Comparison of ENCODE assay signal across 8 cellular contexts in the genomic region with DNA sequence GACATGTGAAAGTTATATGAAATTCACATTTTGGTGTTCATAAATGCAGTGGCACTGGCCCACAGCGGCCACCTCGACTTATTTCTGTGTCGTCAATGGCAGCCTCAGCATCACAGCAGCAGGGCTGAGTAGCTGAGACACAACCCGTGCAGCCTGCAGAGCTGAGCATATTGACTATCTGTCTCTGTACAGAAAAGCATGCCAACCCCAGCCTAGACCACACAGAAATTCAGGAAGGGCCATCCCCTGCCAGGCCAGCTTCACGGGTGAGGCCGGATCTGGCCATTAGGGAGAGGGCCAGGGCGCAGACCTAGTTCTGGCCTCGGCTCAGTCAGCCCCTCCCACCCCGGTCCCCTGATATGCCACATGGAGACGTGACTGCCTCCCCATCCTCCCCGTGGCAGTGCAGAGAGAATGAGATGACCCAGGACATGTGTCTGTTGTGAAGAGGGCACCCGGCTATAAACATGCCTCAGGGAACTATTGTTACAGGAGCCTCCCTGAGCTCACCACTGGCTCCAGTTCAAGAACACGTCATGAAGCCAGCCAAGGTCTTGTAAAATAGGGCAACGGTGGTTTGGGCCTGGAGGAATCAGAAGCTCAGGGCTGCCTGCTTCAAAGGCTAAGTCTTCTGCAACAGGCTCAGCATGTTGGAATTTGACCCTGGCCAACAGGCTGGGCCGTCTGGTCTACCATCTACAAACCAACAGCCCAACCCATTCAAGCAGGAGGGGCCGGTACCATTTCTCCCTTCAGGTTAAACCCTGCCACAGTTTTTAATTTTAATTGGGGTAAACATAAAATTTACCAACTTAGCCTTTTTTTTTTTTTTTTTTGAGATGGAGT. TPM values are rescaled to one million over a fixed set of nuclear protein-coding genes. Genes with fewer than 3 reads are reported as not detected.
DNase-seq lines count a peak whose midpoint lies in the region; ATAC-seq and TF ChIP-seq lines count a peak whose summit lies in the region.

No MANE protein-coding gene starts in this region.

- peak; percentile 93 for DNase-seq in AG08395 (ENCODE audit: low spot score)
- peak; percentile 19 for DNase-seq in NCI-H146 treated with DMSO at 0.1 percent for 48 hours (lab: John Stamatoyannopoulos, UW; ENCODE audit: unreplicated experiment)
- DNase-seq in body of pancreas, result peak; percentile 89 to 92 (median 91)
- peak; percentile 81 for DNase-seq in kidney epithelial cell (ENCODE audit: low read depth)
- DNase-seq in thoracic aorta (ENCODE audit: low spot score), result peak; percentile 17
- DNase-seq in OCI-M2 (lab: John Stamatoyannopoulos, UW; ENCODE audit: unreplicated experiment), result no peak
- DNase-seq in DMS53 treated with DMSO at 0.1 percent for 48 hours (lab: John Stamatoyannopoulos, UW; ENCODE audit: unreplicated experiment), result no peak

- intact Hi-C loops in body of pancreas (cut with DNase I), result no loop called here

- H3K27me3 ChIP-seq in body of pancreas, result no peaks in the 10 kb centered on the region
- no peaks in the 10 kb centered on the region for H3K27me3 ChIP-seq in kidney epithelial cell (ENCODE audit: control insufficient read depth, insufficient read depth, low read length)
- H3K27me3 ChIP-seq in thoracic aorta (replicated peaks; ENCODE audit: insufficient read depth), result no peaks in the 10 kb centered on the region

- TF ChIP-seq POLR2A in body of pancreas (IDR thresholded peaks at IDR 0.05), result peak in 1 of 3 donors; percentile 17

- TF ChIP-seq CTCF in body of pancreas (IDR thresholded peaks at IDR 0.05), result no peak
- no peak for TF ChIP-seq CTCF in kidney epithelial cell (IDR thresholded peaks at IDR 0.05; ENCODE audit: insufficient read depth, low read length, poor library complexity, severe bottlenecking)
- TF ChIP-seq CTCF in thoracic aorta (IDR thresholded peaks at IDR 0.05), result no peak

- H3K9me3 ChIP-seq in body of pancreas (no peaks in the 10 kb centered on the region), thoracic aorta (no peaks in the 10 kb centered on the region)

- H3K36me3 ChIP-seq in body of pancreas (replicated peaks in 1 of 2; ENCODE audit: insufficient read depth in 1 of 2, low read depth in 2 of 2) (no peaks in the 10 kb centered on the region), kidney epithelial cell (ENCODE audit: control insufficient read depth, insufficient read depth, low read length) (no peaks in the 10 kb centered on the region), thoracic aorta (no peaks in the 10 kb centered on the region)

- H3K27ac ChIP-seq in body of pancreas (peak overlapping the region; percentile 48 to 83 (median 72)), thoracic aorta (no peak overlapping the region)

- H3K4me1 ChIP-seq in body of pancreas (peaks cover 27% of the 10 kb centered on the region), thoracic aorta (ENCODE audit: control insufficient read depth in 1 of 2, low read depth in 2 of 2) (peaks cover 4 to 7% of the 10 kb centered on the region in 2 donors)

- peak; percentile 92 for ATAC-seq in body of pancreas
- no peak for ATAC-seq in thoracic aorta (ENCODE audit: insufficient number of reproducible peaks, low FRiP score, low read depth)
- ATAC-seq in GM18520 (IDR thresholded peaks at IDR 0.05; ENCODE audit: unreplicated experiment), result no peak

- no peak overlapping the region for H3K4me3 ChIP-seq in body of pancreas
- H3K4me3 ChIP-seq in kidney epithelial cell (ENCODE audit: low read depth, low read length), result no peak overlapping the region
- no peak overlapping the region for H3K4me3 ChIP-seq in thoracic aorta

- WGBS in body of pancreas, 2 donors, result 40 to 52% methylated on average over 6 to 16 of the region's 16 CpGs

RNA-seq across cellular contexts. Expression of gene SCARB1, which starts 25.5 kb away (rescaled TPM):
- total RNA-seq in body of pancreas, result 10 to 100 TPM; 16.5 to 18.9 TPM
- 30.0 and 36.1 TPM in 2 replicates for total RNA-seq in kidney epithelial cell
- total RNA-seq in thoracic aorta, result 10 to 100 TPM in 1 of 2 donors, 1 to 10 TPM in 1; 8.8 to 13.1 TPM

Comparison
In these comparisons a context has a peak if more than half of its experiments do, and no peak if none do; other contexts are left out.
1. DNase-seq: peak in AG08395 (single experiment), NCI-H146 treated with DMSO at 0.1 percent for 48 hours (single experiment), body of pancreas (4 of 4), kidney epithelial cell (single experiment) and thoracic aorta (single experiment); none in OCI-M2 (single experiment) and DMS53 treated with DMSO at 0.1 percent for 48 hours (single experiment).
2. H3K27ac ChIP-seq: peak in body of pancreas (4 of 4); none in thoracic aorta (0 of 2).